In the genomic region with DNA sequence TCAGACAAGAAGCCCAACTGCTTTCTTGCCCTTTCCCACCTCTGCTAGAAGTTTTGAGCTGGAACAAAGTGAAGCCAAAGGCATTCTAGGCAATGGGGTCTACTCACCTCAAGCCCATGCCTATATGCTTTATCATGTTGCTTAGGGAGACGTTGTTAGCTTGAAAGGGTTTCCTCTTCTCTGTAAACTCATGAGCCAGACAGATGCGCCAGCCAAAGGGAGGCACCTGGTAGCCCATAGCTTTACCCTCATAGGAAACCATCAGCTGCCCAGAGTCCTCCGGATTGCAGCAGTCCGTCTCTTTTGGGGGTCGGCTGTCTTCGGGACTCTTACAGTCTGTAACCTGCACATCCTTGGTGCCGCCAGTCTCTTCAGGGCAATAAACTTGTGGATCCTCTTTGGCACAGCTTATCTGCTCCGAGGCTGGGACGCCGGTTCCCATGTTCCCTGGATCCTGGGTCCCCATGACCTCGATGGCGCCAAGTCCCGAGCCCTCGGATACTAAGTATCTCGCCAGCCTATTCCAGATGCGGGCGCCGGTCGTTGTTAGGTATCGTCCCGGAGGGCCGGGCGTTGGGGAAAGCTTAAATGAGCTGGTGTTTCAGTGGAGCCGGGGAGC, we compare ENCODE assay signal across 6 cellular contexts. TPM values are rescaled to one million over a fixed set of nuclear protein-coding genes. Genes with fewer than 3 reads are reported as not detected.
DNase-seq lines count a peak whose midpoint lies in the region; ATAC-seq, FAIRE-seq and TF ChIP-seq lines count a peak whose summit lies in the region.

No MANE protein-coding gene starts in this region.

- RAD21 ChIA-PET in GM12878 (lab: Charles Lee; ENCODE audit: unreplicated experiment): interaction anchor here (0.7 to 5.0 kb wide), 15 partner anchors 9 to 144 kb away, joined by 3 to 74 read pairs (median 4); a partner anchor contains a TSS

- WGBS in GM12878 (ENCODE audit: insufficient coverage, insufficient replicate concordance, low lambda C conversion rate, missing lambda C conversion rate): 1% methylated on average over 24 of the region's 24 CpGs

- 0 out of 3 replicates have a peak, but pooled peaks have one; percentile 0 for ATAC-seq in GM12878
- peak in 1 of 3 donors; percentile 22 for ATAC-seq in natural killer cell
- no peak for ATAC-seq in HG03196 (IDR thresholded peaks at IDR 0.05; ENCODE audit: unreplicated experiment)
- no peak for ATAC-seq in HG02642 (IDR thresholded peaks at IDR 0.05; ENCODE audit: poor library complexity, unreplicated experiment)

- TF ChIP-seq POLR2A in GM12878 (IDR thresholded peaks at IDR 0.05; ENCODE audit: low read depth, low read length): no peak

- CTCF ChIA-PET in GM12878 (lab: Yijun Ruan, JAX): interaction anchor here (0.9 to 9.5 kb wide), 19 partner anchors 8 to 145 kb away, joined by 3 to 147 read pairs (median 6); a partner anchor contains a TSS

- DNase-seq in HL-60 (ENCODE audit: low read depth in 1 of 2, low spot score in 1 of 2): no peak
- DNase-seq in GM12878 (ENCODE audit: low read depth, low spot score): no peak
- no peak for DNase-seq in natural killer cell
- DNase-seq in GDM1 (lab: John Stamatoyannopoulos, UW): no peak

- no peak for FAIRE-seq in GM12878 (lab: Jason Lieb, UNC)

- in situ Hi-C loops in GM12878 (cut with MboI): no loop called here

- H3K4me3 Mint-ChIP-seq in natural killer cell: peak overlapping the region; percentile 91

- SMC1A ChIA-PET in GM12878 (lab: Charles Lee; ENCODE audit: uncharacterized antibody, unreplicated experiment): interaction anchor here (0.8 to 4.1 kb wide), 16 partner anchors 10 to 129 kb away, joined by 3 to 39 read pairs (median 5); a partner anchor contains a TSS

- no peak for TF ChIP-seq CTCF in HL-60 (IDR thresholded peaks at IDR 0.05; ENCODE audit: insufficient read depth, low read length)
- no peak for TF ChIP-seq CTCF in GM12878 (IDR thresholded peaks at IDR 0.05 in 2 of 3, conservative IDR thresholded peaks at IDR 0.05 in 1 of 3; ENCODE audit: control insufficient read depth in 2 of 3, extremely low read depth in 1 of 3, insufficient read depth in 1 of 3, low read depth in 3 of 3, low read length in 3 of 3)
- TF ChIP-seq CTCF in natural killer cell (IDR thresholded peaks at IDR 0.05): no peak

- H2AFZ ChIP-seq in GM12878 (ENCODE audit: control insufficient read depth, low read depth, low read length): peak overlapping the region; percentile 87

- H3K27ac ChIP-seq in HL-60 (replicated peaks) (peak overlapping the region; percentile 49), GM12878 (ENCODE audit: control insufficient read depth, insufficient read depth) (peak overlapping the region; percentile 75)

- H3K4me1 Mint-ChIP-seq in natural killer cell: peaks cover 44 to 55% of the 10 kb centered on the region in 2 donors

- H3K27me3 Mint-ChIP-seq in natural killer cell (ENCODE audit: low read depth in 2 of 2): no peaks in the 10 kb centered on the region

- peak overlapping the region; percentile 91 for H3K4me2 ChIP-seq in GM12878 (ENCODE audit: control insufficient read depth, insufficient read depth)

- POLR2A ChIA-PET in GM12878 (lab: Charles Lee): interaction anchor here (0.6 to 6.2 kb wide), 15 partner anchors 9 to 677 kb away, joined by 3 to 70 read pairs (median 5); a partner anchor contains a TSS

- H3K79me2 ChIP-seq in GM12878 (ENCODE audit: control insufficient read depth, insufficient read depth, low read length): peaks cover 51% of the 10 kb centered on the region

- H3K36me3 ChIP-seq in GM12878 (ENCODE audit: control insufficient read depth in 2 of 2, insufficient read depth in 2 of 2, low read length in 1 of 2): peaks cover 7 to 27% of the 10 kb centered on the region in 2 experiments

- no peaks in the 10 kb centered on the region for H3K9me3 Mint-ChIP-seq in natural killer cell

- H3K9me3 ChIP-seq in GM12878 (replicated peaks; ENCODE audit: control insufficient read depth, insufficient read depth, low read length): no peaks in the 10 kb centered on the region

- peak overlapping the region; percentile 82 for H3K9ac ChIP-seq in GM12878 (ENCODE audit: control insufficient read depth, insufficient read depth, low read length)

- BruUV-seq in GM12878 (replicated peaks; lab: Mats Ljungman, UMichigan): no TSS peak

- H3K27me3 ChIP-seq in HL-60 (ENCODE audit: insufficient read depth, poor library complexity, severe bottlenecking) (no peaks in the 10 kb centered on the region), GM12878 (replicated peaks in 1 of 2; ENCODE audit: control insufficient read depth in 2 of 2, insufficient read depth in 2 of 2, low read length in 1 of 2) (no peaks in the 10 kb centered on the region)

- peaks cover 4% of the 10 kb centered on the region for H3K4me1 ChIP-seq in GM12878 (ENCODE audit: control insufficient read depth, insufficient read depth, low read length)

- no peaks in the 10 kb centered on the region; the same call in 1 of the 2 replicates for H4K20me1 ChIP-seq in GM12878 (ENCODE audit: control insufficient read depth, insufficient read depth)

- H3K27ac Mint-ChIP-seq in natural killer cell: peak overlapping the region; percentile 90 to 92

- TF ChIP-seq EP300 in GM12878 (IDR thresholded peaks at IDR 0.05; ENCODE audit: borderline replicate concordance in 1 of 2, control insufficient read depth in 1 of 2, low read depth in 2 of 2, low read length in 2 of 2): no peak

- H3K36me3 Mint-ChIP-seq in natural killer cell: peaks cover 6% of the 10 kb centered on the region

- TF ChIP-seq RAD21 in GM12878 (IDR thresholded peaks at IDR 0.05; ENCODE audit: insufficient read depth, low read depth, low read length): no peak

- H3K4me3 ChIP-seq in HL-60 (replicated peaks; ENCODE audit: insufficient read depth, low read length) (peak overlapping the region; percentile 88), GM12878 (peak overlapping the region; percentile 99)

- intact Hi-C loops in GM12878 (cut with micrococcal nuclease; ENCODE audit: unreplicated experiment) (loop anchor here (1.0 kb wide), 2 partner anchors 12 to 16 kb away; a partner anchor contains a TSS), natural killer cell (cut with micrococcal nuclease) (loop anchor here (5.0 kb wide), 1 partner anchor 146 kb away; no protein-coding TSS in a partner anchor)

RNA-seq across cellular contexts. Expression of a gene that starts 0.7 kb away (rescaled TPM):
- 106 and 126 TPM in 2 replicates for total RNA-seq in GM12878 (2013; cell fraction: nucleolus; rRNA removed)
- 24.2 and 25.3 TPM in 2 replicates for total RNA-seq in GM12878 (2014; rRNA removed)
- 18.6 and 23.4 TPM in 2 replicates for total RNA-seq in GM12878 (2014; rRNA removed; fragmentation: Illumina TruSeq; extraction: Trizol)
- total RNA-seq in GM12878 (2021): 35.8 and 40.8 TPM in 2 replicates
- 22.2 TPM for polyA plus RNA-seq in GM12878 (2011; ENCODE audit: low read depth)
- polyA plus RNA-seq in GM12878 (2011; rRNA removed): 35.1 and 44.0 TPM in 2 replicates
- polyA plus RNA-seq in GM12878 (2011; cell fraction: cytosol; rRNA removed): 41.4 and 54.0 TPM in 2 replicates
- 261 and 281 TPM in 2 replicates for polyA plus RNA-seq in GM12878 (2011; cell fraction: nucleus; rRNA removed)
- 29.4 and 33.7 TPM in 2 replicates for polyA plus RNA-seq in GM12878 (2012)
- 33.0 and 36.1 TPM in 2 replicates for polyA plus RNA-seq in GM12878 (2014; fragmentation: Illumina TruSeq; extraction: Trizol)
- 10 to 100 TPM; 15.3 TPM for polyA plus RNA-seq in GM12878 (2014; fragmentation: Nextera tagmentation; extraction: Ambion mirVana)
- 45.1 and 48.8 TPM in 2 replicates for polyA plus RNA-seq in GM12878 (2014; rRNA removed)
- 10 to 100 TPM; 27.4 to 30.8 TPM for polyA plus RNA-seq in GM12878 (2016; fragmentation: Nextera tagmentation; extraction: Ambion mirVana)
- polyA minus RNA-seq in GM12878 (2011; rRNA and poly(A)+ RNA removed): 45.0 and 53.6 TPM in 2 replicates
- 10.7 and 13.1 TPM in 2 replicates for polyA minus RNA-seq in GM12878 (2011; cell fraction: cytosol; rRNA and poly(A)+ RNA removed)
- 48.5 and 85.3 TPM in 2 replicates for polyA minus RNA-seq in GM12878 (2011; cell fraction: nucleus; rRNA and poly(A)+ RNA removed)
- 100 to 1,000 TPM in 2 of 3 donors, 10 to 100 TPM in 1; 76.4 to 118 (median 101) TPM for total RNA-seq in natural killer cell

RNA-seq across cellular contexts. Expression of a gene that starts 0.7 kb away (rescaled TPM):
- 27.0 and 30.8 TPM in 2 replicates for total RNA-seq in GM12878 (2013; cell fraction: nucleolus; rRNA removed)
- 7.6 and 8.3 TPM in 2 replicates for total RNA-seq in GM12878 (2014; rRNA removed)
- total RNA-seq in GM12878 (2014; rRNA removed; fragmentation: Illumina TruSeq; extraction: Trizol): 7.1 and 7.3 TPM in 2 replicates
- total RNA-seq in GM12878 (2021): 13.7 and 14.9 TPM in 2 replicates
- 4.9 TPM for polyA plus RNA-seq in GM12878 (2011; ENCODE audit: low read depth)
- 11.5 and 13.7 TPM in 2 replicates for polyA plus RNA-seq in GM12878 (2011; rRNA removed)
- polyA plus RNA-seq in GM12878 (2011; cell fraction: cytosol; rRNA removed): 10.3 and 11.3 TPM in 2 replicates
- 27.3 and 28.4 TPM in 2 replicates for polyA plus RNA-seq in GM12878 (2011; cell fraction: nucleus; rRNA removed)
- polyA plus RNA-seq in GM12878 (2012): 7.4 and 7.7 TPM in 2 replicates
- 8.0 and 8.8 TPM in 2 replicates for polyA plus RNA-seq in GM12878 (2014; fragmentation: Illumina TruSeq; extraction: Trizol)
- polyA plus RNA-seq in GM12878 (2014; fragmentation: Nextera tagmentation; extraction: Ambion mirVana): under 1 TPM; 0.44 to 0.89 TPM
- polyA plus RNA-seq in GM12878 (2014; rRNA removed): 8.2 and 8.4 TPM in 2 replicates
- polyA plus RNA-seq in GM12878 (2016; fragmentation: Nextera tagmentation; extraction: Ambion mirVana): 1 to 10 TPM; 3.4 to 3.6 TPM
- polyA minus RNA-seq in GM12878 (2011; rRNA and poly(A)+ RNA removed): 16.1 and 21.4 TPM in 2 replicates
- 5.6 and 6.5 TPM in 2 replicates for polyA minus RNA-seq in GM12878 (2011; cell fraction: cytosol; rRNA and poly(A)+ RNA removed)
- 14.9 and 22.0 TPM in 2 replicates for polyA minus RNA-seq in GM12878 (2011; cell fraction: nucleus; rRNA and poly(A)+ RNA removed)
- total RNA-seq in natural killer cell: 10 to 100 TPM; 22.3 to 26.4 (median 23.3) TPM

RNA-seq across cellular contexts. Expression of a gene that starts 5.7 kb away (rescaled TPM):
- not detected in 2 replicates for total RNA-seq in GM12878 (2013; cell fraction: nucleolus; rRNA removed)
- total RNA-seq in GM12878 (2014; rRNA removed) (not detected in 2 replicates), GM12878 (2014; rRNA removed; fragmentation: Illumina TruSeq; extraction: Trizol) (not detected in 2 replicates), GM12878 (2021) (1.1 and 2.4 TPM in 2 replicates), natural killer cell (not detected)
- polyA plus RNA-seq in GM12878 (2011; ENCODE audit: low read depth): not detected
- polyA plus RNA-seq in GM12878 (2011; rRNA removed) (not detected in 2 replicates), GM12878 (2014; fragmentation: Illumina TruSeq; extraction: Trizol) (0.47 TPM in 1 of 2 replicates, not detected in the other), GM12878 (2014; fragmentation: Nextera tagmentation; extraction: Ambion mirVana) (under 1 TPM; 0.33 to 0.90 TPM), GM12878 (2014; rRNA removed) (not detected in 2 replicates), GM12878 (2016; fragmentation: Nextera tagmentation; extraction: Ambion mirVana) (1 to 10 TPM in 1 of 2 experiments, under 1 TPM in 1; 0.82 to 1.5 TPM)
- polyA plus RNA-seq in GM12878 (2011; cell fraction: cytosol; rRNA removed): 0.51 TPM in 1 of 2 replicates, not detected in the other
- 0.43 TPM in 1 of 2 replicates, not detected in the other for polyA plus RNA-seq in GM12878 (2011; cell fraction: nucleus; rRNA removed)
- not detected in 2 replicates for polyA plus RNA-seq in GM12878 (2012)
- polyA minus RNA-seq in GM12878 (2011; rRNA and poly(A)+ RNA removed): 0.77 TPM in 1 of 2 replicates, not detected in the other
- polyA minus RNA-seq in GM12878 (2011; cell fraction: cytosol; rRNA and poly(A)+ RNA removed): not detected in 2 replicates
- polyA minus RNA-seq in GM12878 (2011; cell fraction: nucleus; rRNA and poly(A)+ RNA removed): not detected in 2 replicates

RNA-seq across cellular contexts. Expression of a gene that starts 15.9 kb away (rescaled TPM):
- 16.9 and 18.1 TPM in 2 replicates for total RNA-seq in GM12878 (2013; cell fraction: nucleolus; rRNA removed)
- 21.6 and 23.4 TPM in 2 replicates for total RNA-seq in GM12878 (2014; rRNA removed)
- 18.1 and 18.3 TPM in 2 replicates for total RNA-seq in GM12878 (2014; rRNA removed; fragmentation: Illumina TruSeq; extraction: Trizol)
- total RNA-seq in GM12878 (2021): 21.4 and 22.9 TPM in 2 replicates
- 19.5 TPM for polyA plus RNA-seq in GM12878 (2011; ENCODE audit: low read depth)
- polyA plus RNA-seq in GM12878 (2011; rRNA removed): 12.0 and 16.3 TPM in 2 replicates
- 22.6 and 25.1 TPM in 2 replicates for polyA plus RNA-seq in GM12878 (2011; cell fraction: cytosol; rRNA removed)
- 15.5 and 19.2 TPM in 2 replicates for polyA plus RNA-seq in GM12878 (2011; cell fraction: nucleus; rRNA removed)
- 32.3 and 35.4 TPM in 2 replicates for polyA plus RNA-seq in GM12878 (2012)
- 17.8 and 20.1 TPM in 2 replicates for polyA plus RNA-seq in GM12878 (2014; fragmentation: Illumina TruSeq; extraction: Trizol)
- polyA plus RNA-seq in GM12878 (2014; fragmentation: Nextera tagmentation; extraction: Ambion mirVana): 10 to 100 TPM in 1 of 2 experiments, 1 to 10 TPM in 1; 9.8 to 14.1 TPM
- polyA plus RNA-seq in GM12878 (2014; rRNA removed): 19.5 and 20.6 TPM in 2 replicates
- polyA plus RNA-seq in GM12878 (2016; fragmentation: Nextera tagmentation; extraction: Ambion mirVana): 10 to 100 TPM; 33.2 to 38.9 TPM
- polyA minus RNA-seq in GM12878 (2011; rRNA and poly(A)+ RNA removed): 6.6 and 10.3 TPM in 2 replicates
- 4.9 and 5.5 TPM in 2 replicates for polyA minus RNA-seq in GM12878 (2011; cell fraction: cytosol; rRNA and poly(A)+ RNA removed)
- polyA minus RNA-seq in GM12878 (2011; cell fraction: nucleus; rRNA and poly(A)+ RNA removed): 6.8 and 9.7 TPM in 2 replicates
- 10 to 100 TPM; 15.7 to 19.7 (median 18.8) TPM for total RNA-seq in natural killer cell

RNA-seq across cellular contexts. Expression of a gene that starts 16.4 kb away (rescaled TPM):
- 153 and 188 TPM in 2 replicates for total RNA-seq in GM12878 (2013; cell fraction: nucleolus; rRNA removed)
- total RNA-seq in GM12878 (2014; rRNA removed) (119 and 143 TPM in 2 replicates), GM12878 (2014; rRNA removed; fragmentation: Illumina TruSeq; extraction: Trizol) (49.5 and 61.0 TPM in 2 replicates), GM12878 (2021) (305 and 308 TPM in 2 replicates), natural killer cell (100 to 1,000 TPM; 509 to 552 (median 528) TPM)
- 68.0 TPM for polyA plus RNA-seq in GM12878 (2011; ENCODE audit: low read depth)
- polyA plus RNA-seq in GM12878 (2011; rRNA removed) (30.2 and 69.8 TPM in 2 replicates), GM12878 (2014; fragmentation: Illumina TruSeq; extraction: Trizol) (57.6 and 73.4 TPM in 2 replicates), GM12878 (2014; fragmentation: Nextera tagmentation; extraction: Ambion mirVana) (10 to 100 TPM; 11.6 to 13.2 TPM), GM12878 (2014; rRNA removed) (70.3 and 109 TPM in 2 replicates), GM12878 (2016; fragmentation: Nextera tagmentation; extraction: Ambion mirVana) (10 to 100 TPM; 92.2 to 96.1 TPM)
- polyA plus RNA-seq in GM12878 (2011; cell fraction: cytosol; rRNA removed): 79.3 and 90.4 TPM in 2 replicates
- polyA plus RNA-seq in GM12878 (2011; cell fraction: nucleus; rRNA removed): 131 and 170 TPM in 2 replicates
- polyA plus RNA-seq in GM12878 (2012): 118 and 152 TPM in 2 replicates
- polyA minus RNA-seq in GM12878 (2011; rRNA and poly(A)+ RNA removed): 205 and 277 TPM in 2 replicates
- 200 and 250 TPM in 2 replicates for polyA minus RNA-seq in GM12878 (2011; cell fraction: cytosol; rRNA and poly(A)+ RNA removed)
- 49.8 and 109 TPM in 2 replicates for polyA minus RNA-seq in GM12878 (2011; cell fraction: nucleus; rRNA and poly(A)+ RNA removed)
